Comparison of ENCODE assay signal across 8 cellular contexts in the genomic region with DNA sequence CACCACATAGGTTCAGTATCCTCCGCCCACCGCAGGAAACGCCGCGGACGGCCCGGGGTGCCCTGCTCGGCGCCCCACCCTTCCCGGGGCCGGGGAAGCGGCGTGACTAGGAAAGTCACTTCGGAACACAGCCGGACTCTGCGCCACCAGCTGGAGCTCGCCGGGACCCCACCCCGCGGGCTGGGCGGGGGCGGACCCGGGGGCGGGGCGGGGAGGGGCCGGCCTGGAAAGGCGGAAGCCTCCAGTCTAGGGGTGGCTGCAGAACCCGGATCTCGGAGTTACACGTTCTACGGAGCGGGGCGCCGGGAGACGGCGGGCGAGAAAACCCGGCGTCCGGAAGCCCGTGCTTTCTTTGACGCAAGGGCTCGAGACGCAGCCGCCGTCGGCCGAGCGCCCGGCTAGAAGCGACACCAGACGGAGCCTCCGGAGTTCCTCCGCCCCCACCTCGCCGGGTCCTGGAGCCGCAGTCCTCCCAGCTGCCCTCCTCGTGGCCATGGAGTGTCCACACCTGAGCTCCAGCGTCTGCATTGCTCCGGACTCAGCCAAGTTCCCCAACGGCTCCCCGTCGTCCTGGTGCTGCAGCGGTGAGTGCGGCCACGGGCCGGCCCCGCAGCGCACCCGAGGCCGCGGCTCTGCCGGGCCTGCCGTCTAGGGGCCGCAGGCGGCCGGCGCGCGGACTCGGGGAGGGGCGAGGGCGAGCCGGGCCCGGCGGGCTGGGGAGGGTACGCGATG. TPM values are rescaled to one million over a fixed set of nuclear protein-coding genes. Genes with fewer than 3 reads are reported as not detected.
DNase-seq lines count a peak whose midpoint lies in the region; ATAC-seq and TF ChIP-seq lines count a peak whose summit lies in the region.

A gene with protein sequence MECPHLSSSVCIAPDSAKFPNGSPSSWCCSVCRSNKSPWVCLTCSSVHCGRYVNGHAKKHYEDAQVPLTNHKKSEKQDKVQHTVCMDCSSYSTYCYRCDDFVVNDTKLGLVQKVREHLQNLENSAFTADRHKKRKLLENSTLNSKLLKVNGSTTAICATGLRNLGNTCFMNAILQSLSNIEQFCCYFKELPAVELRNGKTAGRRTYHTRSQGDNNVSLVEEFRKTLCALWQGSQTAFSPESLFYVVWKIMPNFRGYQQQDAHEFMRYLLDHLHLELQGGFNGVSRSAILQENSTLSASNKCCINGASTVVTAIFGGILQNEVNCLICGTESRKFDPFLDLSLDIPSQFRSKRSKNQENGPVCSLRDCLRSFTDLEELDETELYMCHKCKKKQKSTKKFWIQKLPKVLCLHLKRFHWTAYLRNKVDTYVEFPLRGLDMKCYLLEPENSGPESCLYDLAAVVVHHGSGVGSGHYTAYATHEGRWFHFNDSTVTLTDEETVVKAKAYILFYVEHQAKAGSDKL (plus strand): TSS at position 347 of the 732 bp plus-strand sequence. CDS start 147 bp downstream, at position 494.

- no peak for TF ChIP-seq EP300 in neural cell (conservative IDR thresholded peaks at IDR 0.05; ENCODE audit: poor library complexity, severe bottlenecking)

- H3K4me1 Mint-ChIP-seq in stimulated activated naive CD8-positive, alpha-beta T cell treated with anti-CD3 and anti-CD28 coated beads, Interleukin-15, amount 100 ng/mL, for 72 hours = peaks cover 37% of the 10 kb centered on the region

- no peaks in the 10 kb centered on the region for H3K9me3 ChIP-seq in neural cell (ENCODE audit: low read length)

- peaks cover 2% of the 10 kb centered on the region for H3F3A ChIP-seq in neural cell (ENCODE audit: insufficient read depth, low read length, poor library complexity, severe bottlenecking)

- H3K27me3 Mint-ChIP-seq in stimulated activated naive CD8-positive, alpha-beta T cell treated with anti-CD3 and anti-CD28 coated beads, Interleukin-15, amount 100 ng/mL, for 72 hours = no peaks in the 10 kb centered on the region

- peak within 1 kb of the TSS; percentile 80 for H3K27ac ChIP-seq in neural cell (ENCODE audit: low read length)

- H3K27me3 ChIP-seq in H7 (ENCODE audit: control insufficient read depth, insufficient read depth, low read length) (peaks cover 83% of the 10 kb centered on the region), neural cell (ENCODE audit: insufficient read depth, low read depth, low read length) (peaks cover 24% of the 10 kb centered on the region)

- peak; percentile 74 for ATAC-seq in stimulated activated naive CD8-positive, alpha-beta T cell treated with anti-CD3 and anti-CD28 coated beads, Interleukin-15, amount 100 ng/mL, for 72 hours

- H4K20me1 ChIP-seq in neural cell (ENCODE audit: insufficient read depth) = peaks cover 8% of the 10 kb centered on the region

- H3K79me2 ChIP-seq in neural cell (replicated peaks; ENCODE audit: insufficient read depth, low read length) = peaks cover 39% of the 10 kb centered on the region

- DNase-seq in ELR (ENCODE audit: low read depth) = peak; percentile 95
- DNase-seq in H7 = peak; percentile 96
- peak; percentile 87 for DNase-seq in M059J (ENCODE audit: low read depth)
- DNase-seq in SHP77 treated with DMSO at 0.1 percent for 48 hours (lab: John Stamatoyannopoulos, UW) = peak; percentile 59
- DNase-seq in activated effector memory CD4-positive, alpha-beta T cell treated with anti-CD3 and anti-CD28 coated beads, Interleukin-2, amount 50 U/mL, for 16 hours = peak; percentile 97
- DNase-seq in fibroblast of the conjunctiva (ENCODE audit: low read depth) = peak; percentile 86
- peak; percentile 96 to 97 for DNase-seq in stimulated activated naive CD8-positive, alpha-beta T cell treated with anti-CD3 and anti-CD28 coated beads, Interleukin-15, amount 100 ng/mL, for 72 hours

- H3K27ac Mint-ChIP-seq in stimulated activated naive CD8-positive, alpha-beta T cell treated with anti-CD3 and anti-CD28 coated beads, Interleukin-15, amount 100 ng/mL, for 72 hours = peak within 1 kb of the TSS; percentile 98 to 99

- H2AFZ ChIP-seq in neural cell (ENCODE audit: low read depth, low read length) = peak within 1 kb of the TSS; percentile 53

- peak within 1 kb of the TSS; percentile 86 for H3K9ac ChIP-seq in neural cell (ENCODE audit: low read length)

- H3K9me3 Mint-ChIP-seq in stimulated activated naive CD8-positive, alpha-beta T cell treated with anti-CD3 and anti-CD28 coated beads, Interleukin-15, amount 100 ng/mL, for 72 hours = no peaks in the 10 kb centered on the region

- no peak for TF ChIP-seq CTCF in neural cell (IDR thresholded peaks at IDR 0.05; ENCODE audit: poor library complexity, severe bottlenecking)

- peak within 1 kb of the TSS; percentile 83 for H3K4me2 ChIP-seq in neural cell (ENCODE audit: low read length)

- no peaks in the 10 kb centered on the region for H3K9me2 ChIP-seq in neural cell (ENCODE audit: insufficient read depth, low read length)

- no peaks in the 10 kb centered on the region for H3K36me3 ChIP-seq in H7 (replicated peaks; ENCODE audit: control insufficient read depth, insufficient read depth, low read length)
- H3K36me3 ChIP-seq in neural cell (ENCODE audit: insufficient read depth, low read length) = no peaks in the 10 kb centered on the region

- TF ChIP-seq RAD21 in neural cell (conservative IDR thresholded peaks at IDR 0.05) = peak; percentile 16

- peak within 1 kb of the TSS; percentile 88 to 92 for H3K4me3 Mint-ChIP-seq in stimulated activated naive CD8-positive, alpha-beta T cell treated with anti-CD3 and anti-CD28 coated beads, Interleukin-15, amount 100 ng/mL, for 72 hours

- H3K4me3 ChIP-seq in H7 (ENCODE audit: insufficient read depth, low read depth, low read length) (peak within 1 kb of the TSS; percentile 82), neural cell (ENCODE audit: low read length) (peak within 1 kb of the TSS; percentile 82)

TF ChIP-seq in neural cell, 6 proteins besides CTCF, POLR2A, EP300 and RAD21:
- peak; percentile 92 for TF ChIP-seq POLR2AphosphoS5 (IDR thresholded peaks at IDR 0.05)
- TF ChIP-seq, protein P1, sequence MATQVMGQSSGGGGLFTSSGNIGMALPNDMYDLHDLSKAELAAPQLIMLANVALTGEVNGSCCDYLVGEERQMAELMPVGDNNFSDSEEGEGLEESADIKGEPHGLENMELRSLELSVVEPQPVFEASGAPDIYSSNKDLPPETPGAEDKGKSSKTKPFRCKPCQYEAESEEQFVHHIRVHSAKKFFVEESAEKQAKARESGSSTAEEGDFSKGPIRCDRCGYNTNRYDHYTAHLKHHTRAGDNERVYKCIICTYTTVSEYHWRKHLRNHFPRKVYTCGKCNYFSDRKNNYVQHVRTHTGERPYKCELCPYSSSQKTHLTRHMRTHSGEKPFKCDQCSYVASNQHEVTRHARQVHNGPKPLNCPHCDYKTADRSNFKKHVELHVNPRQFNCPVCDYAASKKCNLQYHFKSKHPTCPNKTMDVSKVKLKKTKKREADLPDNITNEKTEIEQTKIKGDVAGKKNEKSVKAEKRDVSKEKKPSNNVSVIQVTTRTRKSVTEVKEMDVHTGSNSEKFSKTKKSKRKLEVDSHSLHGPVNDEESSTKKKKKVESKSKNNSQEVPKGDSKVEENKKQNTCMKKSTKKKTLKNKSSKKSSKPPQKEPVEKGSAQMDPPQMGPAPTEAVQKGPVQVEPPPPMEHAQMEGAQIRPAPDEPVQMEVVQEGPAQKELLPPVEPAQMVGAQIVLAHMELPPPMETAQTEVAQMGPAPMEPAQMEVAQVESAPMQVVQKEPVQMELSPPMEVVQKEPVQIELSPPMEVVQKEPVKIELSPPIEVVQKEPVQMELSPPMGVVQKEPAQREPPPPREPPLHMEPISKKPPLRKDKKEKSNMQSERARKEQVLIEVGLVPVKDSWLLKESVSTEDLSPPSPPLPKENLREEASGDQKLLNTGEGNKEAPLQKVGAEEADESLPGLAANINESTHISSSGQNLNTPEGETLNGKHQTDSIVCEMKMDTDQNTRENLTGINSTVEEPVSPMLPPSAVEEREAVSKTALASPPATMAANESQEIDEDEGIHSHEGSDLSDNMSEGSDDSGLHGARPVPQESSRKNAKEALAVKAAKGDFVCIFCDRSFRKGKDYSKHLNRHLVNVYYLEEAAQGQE (IDR thresholded peaks at IDR 0.05; ENCODE audit: borderline replicate concordance) = peak; percentile 81
- TF ChIP-seq MXI1 (conservative IDR thresholded peaks at IDR 0.05; ENCODE audit: poor library complexity, severe bottlenecking) = no peak
- no peak for TF ChIP-seq SMC3 (conservative IDR thresholded peaks at IDR 0.05; ENCODE audit: poor library complexity)
- TF ChIP-seq EZH2 (IDR thresholded peaks at IDR 0.05; ENCODE audit: borderline replicate concordance, insufficient read depth, low read length, poor library complexity, severe bottlenecking) = no peak
- TF ChIP-seq TAF1 (IDR thresholded peaks at IDR 0.05; ENCODE audit: low read depth) = peak; percentile 91
TF ChIP-seq in neural cell: peak in this region for 3.

RNA-seq across cellular contexts. Expression of the gene that starts here (rescaled TPM):
- total RNA-seq in H7 (2014; rRNA removed; shearing (Covaris generic)) = 30.0 and 50.8 TPM in 2 replicates
- total RNA-seq in M059J (2014; rRNA removed; shearing (Covaris generic)) = 25.7 and 29.9 TPM in 2 replicates
- 55.3 and 68.0 TPM in 2 replicates for polyA plus RNA-seq in neural cell
- 120 and 135 TPM in 2 replicates for polyA minus RNA-seq in neural cell

Comparison
In these comparisons a context has a peak if more than half of its experiments do, and no peak if none do; other contexts are left out.
1. Peak in every context shown above with its lines: DNase-seq, ATAC-seq, H3K4me3 ChIP-seq and H3K27ac ChIP-seq.